ENCODE assay signal across 15 cellular contexts in the genomic region with DNA sequence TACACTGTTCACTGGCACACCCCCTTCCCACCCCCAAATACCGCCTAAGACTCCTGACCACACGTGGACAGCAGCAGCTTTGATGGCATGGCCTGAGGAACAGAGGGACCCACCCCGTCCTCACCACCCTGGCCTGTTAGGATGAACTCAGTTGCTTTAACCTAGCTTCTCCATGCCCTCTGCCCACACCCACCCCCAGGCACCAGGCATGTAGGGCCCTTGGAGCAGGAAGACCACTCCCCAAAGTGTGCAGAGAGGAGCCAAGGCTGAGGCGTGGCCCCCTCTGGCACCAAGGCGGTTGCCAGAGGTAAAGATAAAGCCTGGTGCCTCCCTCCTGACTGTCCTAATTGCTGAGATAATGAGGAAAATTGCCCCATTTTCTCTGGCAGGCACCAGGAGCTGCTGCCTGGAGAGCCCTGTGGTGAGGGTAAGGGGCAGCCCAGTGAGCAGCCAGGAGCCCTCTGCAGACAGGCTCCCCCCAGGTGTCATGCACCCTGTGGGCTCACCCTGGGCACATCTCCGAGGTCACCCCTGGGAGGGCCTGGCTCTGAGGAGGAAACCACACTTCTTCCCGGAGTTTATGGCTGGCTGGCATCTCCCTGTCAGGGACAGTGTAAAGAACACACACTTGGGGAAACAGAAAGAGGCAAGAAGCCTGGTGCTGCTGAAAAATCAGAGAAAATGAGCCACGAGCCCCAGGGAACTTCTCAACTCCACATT. TPM values are rescaled to one million over a fixed set of nuclear protein-coding genes. Genes with fewer than 3 reads are reported as not detected.
A peak's percentile ranks its signal among the peaks of the same experiment; 100 is the strongest.
DNase-seq lines count a peak whose midpoint lies in the region; ATAC-seq and TF ChIP-seq lines count a peak whose summit lies in the region.
"Had no signal": no experiment of that assay in that cellular context is flagged by ENCODE, and none has a peak within 500 bp of the region (broad histone marks: within the 10 kb centered on the region; RNA-seq: fewer than 3 reads in every experiment).

No MANE protein-coding gene starts in this region.

- no peak overlapping the region for H2AFZ ChIP-seq in osteoblast (ENCODE audit: low read length)

- H3K27me3 ChIP-seq in left ventricle myocardium inferior (ENCODE audit: low read depth), result no peaks in the 10 kb centered on the region
- H3K27me3 ChIP-seq in osteoblast (ENCODE audit: insufficient read depth, low read length), result no peaks in the 10 kb centered on the region
- no peaks in the 10 kb centered on the region for H3K27me3 ChIP-seq in SJCRH30

- H3K4me2 ChIP-seq in osteoblast (ENCODE audit: insufficient read depth, low read length), result no peak overlapping the region

- H3K4me1 ChIP-seq in left ventricle myocardium inferior (peaks cover 61% of the 10 kb centered on the region), osteoblast (ENCODE audit: insufficient read depth, low read length) (peaks cover 12% of the 10 kb centered on the region), SJCRH30 (peaks cover 14% of the 10 kb centered on the region)

- peak overlapping the region; percentile 46 for H3K27ac ChIP-seq in left ventricle myocardium inferior (replicated peaks)
- H3K27ac ChIP-seq in osteoblast (ENCODE audit: low read depth, low read length), result no peak overlapping the region
- H3K27ac ChIP-seq in SJCRH30, result no peak overlapping the region

- no peak for TF ChIP-seq CTCF in left ventricle myocardium inferior (IDR thresholded peaks at IDR 0.05; ENCODE audit: borderline replicate concordance)
- TF ChIP-seq CTCF in osteoblast (IDR thresholded peaks at IDR 0.05; ENCODE audit: extremely low read depth, low read depth, low read length), result no peak

- DNase-seq in left ventricle myocardium inferior (no peak), cardiac septum (ENCODE audit: low spot score) (no peak), astrocyte of the hippocampus (ENCODE audit: low read depth, low spot score) (peak; percentile 19), osteoblast (ENCODE audit: insufficient read length, low spot score, missing footprints) (peak; percentile 73), NOMO-1 treated with dmso at 0.1 percent for 144 hours (lab: John Stamatoyannopoulos, UW; ENCODE audit: unreplicated experiment) (no peak), SJCRH30 (no peak)
- DNase-seq: CD8-positive, alpha-beta memory T cell; GOT3; HFFc6; KBM-7; NCI-H1048; NCI-H187 treated with DMSO at 0.1 percent for 48 hours; NCI-H524 had no signal

- H3K36me3 ChIP-seq in left ventricle myocardium inferior, result peaks cover 9% of the 10 kb centered on the region
- H3K36me3 ChIP-seq in osteoblast (ENCODE audit: insufficient read depth, low read length), result no peaks in the 10 kb centered on the region
- H3K36me3 ChIP-seq in SJCRH30, result no peaks in the 10 kb centered on the region

- ATAC-seq in HG03095 (IDR thresholded peaks at IDR 0.05; ENCODE audit: unreplicated experiment), result no peak

- H4K20me1 ChIP-seq in osteoblast (ENCODE audit: insufficient read depth, low read length), result no peaks in the 10 kb centered on the region

- H3K79me2 ChIP-seq in osteoblast (ENCODE audit: insufficient read depth, low read length), result no peaks in the 10 kb centered on the region

- no peak overlapping the region for H3K4me3 ChIP-seq in left ventricle myocardium inferior
- no peak overlapping the region for H3K4me3 ChIP-seq in osteoblast (ENCODE audit: insufficient read depth, low read length)
- H3K4me3 ChIP-seq in SJCRH30, result no peak overlapping the region

- H3K9me3 ChIP-seq in left ventricle myocardium inferior (replicated peaks) (no peaks in the 10 kb centered on the region), osteoblast (ENCODE audit: low read depth, low read length) (no peaks in the 10 kb centered on the region), SJCRH30 (replicated peaks) (no peaks in the 10 kb centered on the region)

- intact Hi-C loops in left ventricle myocardium inferior (cut with micrococcal nuclease) (no loop called here), cardiac septum (cut with DNase I) (no loop called here)

RNA-seq across cellular contexts. Expression of a gene that starts 47.7 kb away (rescaled TPM):
- total RNA-seq in left ventricle myocardium inferior (75.4 TPM), cardiac septum (46.3 TPM), osteoblast (8.3 and 9.1 TPM in 2 replicates)
- 4.3 and 5.2 TPM in 2 replicates for total RNA-seq in SJCRH30 (2014; rRNA removed; shearing (Covaris generic))

RNA-seq across cellular contexts. Expression of a gene that starts 50.9 kb away (rescaled TPM):
- not detected for total RNA-seq in left ventricle myocardium inferior
- not detected for total RNA-seq in cardiac septum
- not detected in 2 replicates for total RNA-seq in osteoblast
- not detected in 2 replicates for total RNA-seq in SJCRH30 (2014; rRNA removed; shearing (Covaris generic))
- total RNA-seq: B cell; CD8-positive, alpha-beta memory T cell; HFFc6 had no signal

Comparison
In these comparisons a context has a peak if more than half of its experiments do, and no peak if none do; other contexts are left out.
1. DNase-seq: peak in astrocyte of the hippocampus (single experiment) and osteoblast (single experiment); none in left ventricle myocardium inferior (single experiment), cardiac septum (single experiment), NOMO-1 treated with dmso at 0.1 percent for 144 hours (single experiment) and SJCRH30 (0 of 2).